24 cellular contexts compared by ENCODE assay signal in genomic region chr2:88755836-88756235, GRCh38.
DNase-seq lines count a peak whose midpoint lies in the region; ATAC-seq, FAIRE-seq and TF ChIP-seq lines count a peak whose summit lies in the region.
"Had no signal": no experiment of that assay in that cellular context is flagged by ENCODE, and none has a peak within 500 bp of the region (broad histone marks: within the 10 kb centered on the region; RNA-seq: fewer than 3 reads in every experiment).

No MANE protein-coding gene starts in this region.

- no peaks in the 10 kb centered on the region for H3K9me3 ChIP-seq in CD4-positive, alpha-beta T cell (ENCODE audit: control insufficient read depth, low read length)
- H3K9me3 ChIP-seq in OCI-LY1 (ENCODE audit: low read length) = peaks cover 6% of the 10 kb centered on the region
- H3K9me3 ChIP-seq in K562 (replicated peaks; ENCODE audit: control insufficient read depth, insufficient read depth, low read depth, low read length) = no peaks in the 10 kb centered on the region
- H3K9me3 ChIP-seq: BE2C had no signal

- no peak for TF ChIP-seq POLR2A in K562 (conservative IDR thresholded peaks at IDR 0.05)

- H3K79me2 ChIP-seq in OCI-LY1 (ENCODE audit: insufficient read depth, low read length) = no peaks in the 10 kb centered on the region
- no peaks in the 10 kb centered on the region for H3K79me2 ChIP-seq in K562 (ENCODE audit: control insufficient read depth, insufficient read depth, low read length)

- H3K4me3 ChIP-seq in OCI-LY1 (ENCODE audit: low read depth, low read length, poor library complexity, severe bottlenecking) (no peak overlapping the region), K562 (no peak overlapping the region)
- H3K4me3 ChIP-seq: sigmoid colon had no signal

- no peak overlapping the region for H3K27ac ChIP-seq in CD4-positive, alpha-beta T cell (ENCODE audit: low read depth, low read length)
- H3K27ac ChIP-seq in OCI-LY1 (ENCODE audit: low read depth, low read length, poor library complexity, severe bottlenecking) (peak overlapping the region; percentile 99), K562 (ENCODE audit: extremely low read depth, low read depth, low read length) (no peak overlapping the region)
- H3K27ac ChIP-seq: HL-60, sigmoid colon had no signal

- no peak overlapping the region for H2AFZ ChIP-seq in OCI-LY1 (ENCODE audit: low read length)
- no peak overlapping the region for H2AFZ ChIP-seq in K562 (ENCODE audit: low read depth, low read length)

- no peak for DNase-seq in activated CD4-positive, alpha-beta T cell treated with anti-CD3 and anti-CD28 coated beads, Interleukin-2, amount 10 ng/mL, durations not matched to agents 7 days and 5 days
- no peak for DNase-seq in activated CD4-positive, alpha-beta T cell treated with anti-CD3 and anti-CD28 coated beads for 4 hours
- DNase-seq in CD4-positive, alpha-beta T cell = no peak
- peak in 1 of 4 experiments; percentile 1 for DNase-seq in K562 (ENCODE audit: extremely low read depth in 1 of 4, low spot score in 3 of 4)
- no peak for DNase-seq in SKM-1 (lab: John Stamatoyannopoulos, UW; ENCODE audit: unreplicated experiment)
- no peak for DNase-seq in CD1c-positive myeloid dendritic cell (ENCODE audit: extremely low spot score)
- DNase-seq: activated CD8-positive, alpha-beta memory T cell treated with anti-CD3 and anti-CD28 coated beads, Interleukin-2, amount 50 U/mL, for 4 hours; activated gamma-delta T cell treated with Interleukin-2 at 50 U/mL for 16 hours; BE2C; Calu3; erythroblast; foreskin fibroblast; H7; NCI-H1417; NCI-H446; nephron progenitor cell; NK-92 treated with Interleukin-12 subunit alpha and Interleukin-12 subunit beta, amount 100 ng/mL, for 24 hours; sigmoid colon; substantia nigra had no signal

- H3K4me1 Mint-ChIP-seq in activated CD4-positive, alpha-beta T cell treated with anti-CD3 and anti-CD28 coated beads, Interleukin-2, amount 10 ng/mL, durations not matched to agents 7 days and 5 days = peaks cover 43% of the 10 kb centered on the region
- H3K4me1 Mint-ChIP-seq in CD4-positive, alpha-beta T cell (ENCODE audit: low read depth) = peaks cover 59% of the 10 kb centered on the region
- H3K4me1 Mint-ChIP-seq: mesothelial cell of epicardium, nephron progenitor cell had no signal

- H3K9me2 ChIP-seq in OCI-LY1 (ENCODE audit: low read depth, low read length) = no peaks in the 10 kb centered on the region

- CTCF ChIA-PET in activated CD4-positive, alpha-beta T cell treated with anti-CD3 and anti-CD28 coated beads, Interleukin-2, amount 10 ng/mL, durations not matched to agents 7 days and 5 days (lab: Charles Lee) = no interaction called here
- CTCF ChIA-PET in CD4-positive, alpha-beta T cell (lab: Charles Lee) = no interaction called here
- CTCF ChIA-PET in K562 (lab: Yijun Ruan, JAX; ENCODE audit: low intra/inter-chr PET ratio) = no interaction called here

- no peaks in the 10 kb centered on the region for H3K27me3 ChIP-seq in CD4-positive, alpha-beta T cell (ENCODE audit: control insufficient read depth, insufficient read depth, low read length)
- no peaks in the 10 kb centered on the region for H3K27me3 ChIP-seq in OCI-LY1 (ENCODE audit: insufficient read depth, low read length)
- H3K27me3 ChIP-seq in K562 (ENCODE audit: control insufficient read depth in 2 of 2, insufficient read depth in 2 of 2, low read length in 2 of 2) = no peaks in the 10 kb centered on the region
- H3K27me3 ChIP-seq: BE2C, sigmoid colon had no signal

- intact Hi-C loops in CD4-positive, alpha-beta T cell (cut with DNase I, micrococcal nuclease) = loop anchor here in 1 of 2 experiments (10.0 kb wide), 1 partner anchor 61 kb away; the partner anchor contains the start of gene RPIA
- intact Hi-C loops in K562 (cut with micrococcal nuclease) = no loop called here

- no peak for TF ChIP-seq CTCF in CD4-positive, alpha-beta T cell (IDR thresholded peaks at IDR 0.05)
- TF ChIP-seq CTCF in OCI-LY1 (IDR thresholded peaks at IDR 0.05; ENCODE audit: low read length) = 0 out of 2 replicates have a peak, but pooled peaks have one; percentile 5
- no peak for TF ChIP-seq CTCF in K562 (IDR thresholded peaks at IDR 0.05 in 2 of 3, conservative IDR thresholded peaks at IDR 0.05 in 1 of 3; ENCODE audit: insufficient read depth in 2 of 3, low read depth in 1 of 3, low read length in 3 of 3)

- H4K20me1 ChIP-seq in OCI-LY1 (ENCODE audit: insufficient read depth, low read length) (no peaks in the 10 kb centered on the region), K562 (replicated peaks; ENCODE audit: control insufficient read depth, insufficient read depth, low read length) (no peaks in the 10 kb centered on the region)

- ATAC-seq in CD4-positive, alpha-beta T cell (ENCODE audit: poor library complexity) = no peak
- ATAC-seq in K562 (peak; percentile 26; the same call in 2 of the 3 replicates), GM18907 (IDR thresholded peaks at IDR 0.05; ENCODE audit: unreplicated experiment) (no peak)

- peaks cover 46% of the 10 kb centered on the region for H3K36me3 Mint-ChIP-seq in activated CD4-positive, alpha-beta T cell treated with anti-CD3 and anti-CD28 coated beads, Interleukin-2, amount 10 ng/mL, durations not matched to agents 7 days and 5 days (ENCODE audit: low read depth)
- H3K36me3 Mint-ChIP-seq in CD4-positive, alpha-beta T cell (ENCODE audit: low read depth) = peaks cover 51% of the 10 kb centered on the region

- peak overlapping the region; percentile 55 for H3K27ac Mint-ChIP-seq in activated CD4-positive, alpha-beta T cell treated with anti-CD3 and anti-CD28 coated beads, Interleukin-2, amount 10 ng/mL, durations not matched to agents 7 days and 5 days
- H3K27ac Mint-ChIP-seq in CD4-positive, alpha-beta T cell = peak overlapping the region; percentile 89
- H3K27ac Mint-ChIP-seq: mesothelial cell of epicardium, nephron progenitor cell had no signal

- H3K4me2 ChIP-seq in OCI-LY1 (ENCODE audit: low read length) (peak overlapping the region; percentile 8; the same call in 1 of the 2 replicates), K562 (ENCODE audit: insufficient read depth, low read length) (no peak overlapping the region)

- in situ Hi-C loops in K562 (cut with MboI) = no loop called here

- H3K9me1 ChIP-seq in K562 (ENCODE audit: control insufficient read depth, insufficient read depth, low read length) = no peaks in the 10 kb centered on the region

- peaks cover 17% of the 10 kb centered on the region for H3K9me3 Mint-ChIP-seq in activated CD4-positive, alpha-beta T cell treated with anti-CD3 and anti-CD28 coated beads, Interleukin-2, amount 10 ng/mL, durations not matched to agents 7 days and 5 days
- H3K9me3 Mint-ChIP-seq in CD4-positive, alpha-beta T cell = peaks cover 8% of the 10 kb centered on the region

- no TSS peak for BruUV-seq in K562 (replicated peaks; lab: Mats Ljungman, UMichigan)

- H3K9ac ChIP-seq in OCI-LY1 (ENCODE audit: low read length) (peak overlapping the region; percentile 65; the same call in 1 of the 2 replicates), K562 (ENCODE audit: insufficient read depth in 1 of 2, low read depth in 2 of 2, low read length in 2 of 2) (no peak overlapping the region)

- no peak overlapping the region for H3K4me3 Mint-ChIP-seq in activated CD4-positive, alpha-beta T cell treated with anti-CD3 and anti-CD28 coated beads, Interleukin-2, amount 10 ng/mL, durations not matched to agents 7 days and 5 days
- H3K4me3 Mint-ChIP-seq in CD4-positive, alpha-beta T cell = no peak overlapping the region
- H3K4me3 Mint-ChIP-seq: mesothelial cell of epicardium, nephron progenitor cell had no signal

- 97% methylated on average over 3 of the region's 3 CpGs for WGBS in K562 (ENCODE audit: insufficient coverage, low coverage, missing lambda C conversion rate)

- no peak for TF ChIP-seq EP300 in K562 (IDR thresholded peaks at IDR 0.05; ENCODE audit: low read length)

- H3K4me1 ChIP-seq in OCI-LY1 (ENCODE audit: insufficient read depth, low read length, severe bottlenecking) (peaks cover 60% of the 10 kb centered on the region), K562 (replicated peaks in 1 of 2; ENCODE audit: control insufficient read depth in 2 of 2, insufficient read depth in 2 of 2, low read length in 2 of 2) (peaks cover 0 to 9% of the 10 kb centered on the region in 2 experiments; a peak in 2 of 5 replicates)
- H3K4me1 ChIP-seq: BE2C, sigmoid colon had no signal

- no peak for TF ChIP-seq RAD21 in K562 (CRISPR knock-in tag; conservative IDR thresholded peaks at IDR 0.05 in 1 of 2, IDR thresholded peaks at IDR 0.05 in 1 of 2)

- FAIRE-seq in K562 (lab: Jason Lieb, UNC) = no peak
- FAIRE-seq: astrocyte had no signal

- H3K36me3 ChIP-seq in OCI-LY1 (ENCODE audit: insufficient read depth, low read length) (peaks cover 15% of the 10 kb centered on the region), K562 (ENCODE audit: control insufficient read depth, insufficient read depth, low read length) (peaks cover 27% of the 10 kb centered on the region; the same call in 2 of the 3 replicates)
- H3K36me3 ChIP-seq: BE2C had no signal

- H3K27me3 Mint-ChIP-seq in activated CD4-positive, alpha-beta T cell treated with anti-CD3 and anti-CD28 coated beads, Interleukin-2, amount 10 ng/mL, durations not matched to agents 7 days and 5 days = no peaks in the 10 kb centered on the region
- no peaks in the 10 kb centered on the region for H3K27me3 Mint-ChIP-seq in CD4-positive, alpha-beta T cell

- POLR2A ChIA-PET in activated CD4-positive, alpha-beta T cell treated with anti-CD3 and anti-CD28 coated beads, Interleukin-2, amount 10 ng/mL, durations not matched to agents 7 days and 5 days (lab: Charles Lee) = no interaction called here
- POLR2A ChIA-PET in CD4-positive, alpha-beta T cell (lab: Charles Lee) = no interaction called here
- POLR2A ChIA-PET in K562 (lab: Yijun Ruan, JAX) = no interaction called here

- H3F3A ChIP-seq in OCI-LY1 (ENCODE audit: insufficient read depth, low read length) = no peaks in the 10 kb centered on the region; the same call in 1 of the 2 replicates

TF ChIP-seq in K562, 482 proteins besides CTCF, POLR2A, EP300 and RAD21 (continues in another document):
- TF ChIP-seq CHAMP1 (IDR thresholded peaks at IDR 0.05) (no peak), KLF16 (IDR thresholded peaks at IDR 0.05) (no peak)
